In the genomic region with DNA sequence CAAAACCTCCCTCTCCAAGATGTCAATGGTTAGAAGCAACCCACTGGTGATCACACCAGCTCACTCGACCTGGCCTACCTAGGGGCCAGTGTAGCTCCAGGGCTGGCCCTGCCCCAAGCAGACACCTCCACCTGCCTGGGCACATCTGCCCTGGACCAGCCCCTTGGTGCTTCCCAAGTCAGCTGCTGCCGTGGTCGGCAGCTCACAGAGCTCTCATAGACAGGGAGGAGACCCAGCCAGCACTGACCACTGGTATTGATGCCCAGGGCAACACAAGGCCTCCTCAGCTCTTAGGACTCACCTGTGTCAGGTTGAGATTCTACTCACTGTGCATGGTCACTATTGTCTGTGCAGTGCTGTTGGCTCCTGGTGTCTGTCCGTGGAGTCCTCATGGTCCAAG, we compare ENCODE assay signal across 25 cellular contexts.
"Had no signal": no experiment of that assay in that cellular context is flagged by ENCODE, and none has a peak within 500 bp of the region (broad histone marks: within the 10 kb centered on the region; RNA-seq: fewer than 3 reads in every experiment).

No MANE protein-coding gene starts in this region.

- H3K27ac Mint-ChIP-seq: endodermal cell, nephron progenitor cell had no signal

- ATAC-seq: esophagus mucosa, gastrocnemius medialis, left lobe of liver had no signal

- H3K4me3 ChIP-seq: gastrocnemius medialis, heart left ventricle, hepatocyte, pancreas, right lobe of liver, stomach, thyroid gland had no signal

- H3K4me1 ChIP-seq: gastrocnemius medialis, right lobe of liver had no signal

- H3K27ac ChIP-seq: epithelial cell of prostate, gastrocnemius medialis, hepatocyte, pancreas, right lobe of liver, thyroid gland had no signal

- DNase-seq: central memory CD4-positive, alpha-beta T cell; effector CD8-positive, alpha-beta T cell; endodermal cell; foreskin fibroblast; gastrocnemius medialis; kidney; mesenchymal stem cell; midbrain; nephron progenitor cell; occipital lobe; right lobe of liver; stimulated activated CD4-positive, alpha-beta T cell treated with anti-CD3 and anti-CD28 coated beads, Interleukin-15, amount 100 ng/mL, for 24 hours; stimulated activated CD4-positive, alpha-beta T cell treated with anti-CD3 and anti-CD28 coated beads, Interleukin-2, amount 100 ng/mL, for 48 hours; stimulated activated naive CD4-positive, alpha-beta T cell treated with Interleukin-2 at 50 U/mL for 16 hours; trophoblast cell had no signal

- FAIRE-seq: colon, kidney, pancreas, small intestine had no signal

- H3K9me3 Mint-ChIP-seq: endodermal cell, nephron progenitor cell had no signal

- H3K9me3 ChIP-seq: gastrocnemius medialis, heart left ventricle, pancreas, right lobe of liver, stomach, thyroid gland had no signal

- H2AFZ ChIP-seq: hepatocyte had no signal

- H3K4me3 Mint-ChIP-seq: endodermal cell, nephron progenitor cell had no signal

- H3K79me2 ChIP-seq: hepatocyte had no signal

- H3K4me2 ChIP-seq: hepatocyte had no signal

- H3K36me3 ChIP-seq: gastrocnemius medialis, heart left ventricle, pancreas, right lobe of liver, stomach, thyroid gland had no signal

- H3K27me3 ChIP-seq: gastrocnemius medialis, heart left ventricle, hepatocyte, pancreas, right lobe of liver, stomach, thyroid gland had no signal
